In the genomic region with DNA sequence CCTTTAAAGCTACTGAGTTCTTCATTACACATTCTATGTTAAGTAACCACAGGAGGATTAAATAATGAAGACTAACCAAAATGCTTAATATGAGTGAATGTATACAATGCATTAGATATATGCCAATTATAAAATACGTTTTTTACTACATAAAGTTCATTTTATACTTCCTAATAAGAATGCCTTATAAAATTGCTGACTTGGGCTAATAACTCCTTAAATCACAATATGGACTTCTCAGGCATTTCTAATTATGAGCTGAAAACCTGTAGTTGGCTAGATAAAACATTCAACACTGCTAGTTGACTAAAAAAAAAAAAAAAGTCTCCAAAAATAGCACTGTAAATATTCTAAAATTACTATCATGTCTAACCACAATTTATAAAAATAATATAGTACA, we compare ENCODE assay signal across 27 cellular contexts.
"Had no signal": no experiment of that assay in that cellular context is flagged by ENCODE, and none has a peak within 500 bp of the region (broad histone marks: within the 10 kb centered on the region; RNA-seq: fewer than 3 reads in every experiment).

No MANE protein-coding gene starts in this region.

- FAIRE-seq: endothelial cell of umbilical vein, keratinocyte, urothelium cell line had no signal

- H3K9me3 Mint-ChIP-seq: naive thymus-derived CD4-positive, alpha-beta T cell; neural crest cell; stimulated activated memory B cell treated with anti-CD40 and anti-IgM and Interleukin-4, amounts not matched to agents 10 μg/mL and 1 μg/mL and 100 μg/mL, for 72 hours had no signal

- H3K4me1 ChIP-seq: prostate gland had no signal

- H3K27ac Mint-ChIP-seq: naive thymus-derived CD4-positive, alpha-beta T cell; stimulated activated memory B cell treated with anti-CD40 and anti-IgM and Interleukin-4, amounts not matched to agents 10 μg/mL and 1 μg/mL and 100 μg/mL, for 72 hours had no signal

- H3K27me3 Mint-ChIP-seq: naive thymus-derived CD4-positive, alpha-beta T cell; stimulated activated memory B cell treated with anti-CD40 and anti-IgM and Interleukin-4, amounts not matched to agents 10 μg/mL and 1 μg/mL and 100 μg/mL, for 72 hours had no signal

- H2AFZ ChIP-seq: hepatocyte had no signal

- H3K4me3 Mint-ChIP-seq: naive thymus-derived CD4-positive, alpha-beta T cell; neural crest cell; stimulated activated memory B cell treated with anti-CD40 and anti-IgM and Interleukin-4, amounts not matched to agents 10 μg/mL and 1 μg/mL and 100 μg/mL, for 72 hours had no signal

- H3K4me1 Mint-ChIP-seq: neural crest cell had no signal

- H3K4me3 ChIP-seq: coronary artery, esophagus muscularis mucosa, gastroesophageal sphincter, heart left ventricle, hepatocyte, prostate gland, right atrium auricular region, sigmoid colon, thoracic aorta, tibial nerve, upper lobe of left lung had no signal

- H3K27ac ChIP-seq: coronary artery, esophagus muscularis mucosa, foreskin keratinocyte, gastroesophageal sphincter, heart left ventricle, hepatocyte, neutrophil, prostate gland, right atrium auricular region, sigmoid colon, thoracic aorta, tibial nerve, upper lobe of left lung had no signal

- ATAC-seq: foreskin keratinocyte; gastroesophageal sphincter; heart left ventricle; left lobe of liver; naive thymus-derived CD4-positive, alpha-beta T cell; stimulated activated memory B cell treated with anti-CD40 and anti-IgM and Interleukin-4, amounts not matched to agents 10 μg/mL and 1 μg/mL and 100 μg/mL, for 72 hours; stimulated activated naive CD8-positive, alpha-beta T cell treated with anti-CD3 and anti-CD28 coated beads, Interleukin-15, Interleukin-2, amounts not matched to agents 100 U/mL and 50 U/mL, for 24 hours had no signal

- H3K36me3 ChIP-seq: esophagus muscularis mucosa, gastroesophageal sphincter, neutrophil, prostate gland, right atrium auricular region, sigmoid colon, thoracic aorta, tibial nerve, upper lobe of left lung had no signal

- H3K27me3 ChIP-seq: esophagus muscularis mucosa, foreskin keratinocyte, gastroesophageal sphincter, heart left ventricle, hepatocyte, neutrophil, right atrium auricular region, sigmoid colon, tibial nerve, upper lobe of left lung had no signal

- H3K9me3 ChIP-seq: esophagus muscularis mucosa, gastroesophageal sphincter, heart left ventricle, neutrophil, prostate gland, right atrium auricular region, sigmoid colon, thoracic aorta, tibial nerve, upper lobe of left lung had no signal

- DNase-seq: dermis blood vessel endothelial cell; effector memory CD4-positive, alpha-beta T cell; foreskin keratinocyte; heart left ventricle; mesendoderm; midbrain; naive thymus-derived CD4-positive, alpha-beta T cell; sigmoid colon; stimulated activated CD4-positive, alpha-beta T cell treated with anti-CD3 and anti-CD28 coated beads, Interleukin-2, amount 100 ng/mL, for 24 hours; stimulated activated CD4-positive, alpha-beta T cell treated with anti-CD3 and anti-CD28 coated beads, Interleukin-4, amount 100 ng/mL, for 24 hours; stimulated activated naive CD8-positive, alpha-beta T cell treated with anti-CD3 and anti-CD28 coated beads, Interleukin-15, Interleukin-2, amounts not matched to agents 100 U/mL and 50 U/mL, for 24 hours; upper lobe of left lung had no signal
